14 cellular contexts compared by ENCODE assay signal in the genomic region with DNA sequence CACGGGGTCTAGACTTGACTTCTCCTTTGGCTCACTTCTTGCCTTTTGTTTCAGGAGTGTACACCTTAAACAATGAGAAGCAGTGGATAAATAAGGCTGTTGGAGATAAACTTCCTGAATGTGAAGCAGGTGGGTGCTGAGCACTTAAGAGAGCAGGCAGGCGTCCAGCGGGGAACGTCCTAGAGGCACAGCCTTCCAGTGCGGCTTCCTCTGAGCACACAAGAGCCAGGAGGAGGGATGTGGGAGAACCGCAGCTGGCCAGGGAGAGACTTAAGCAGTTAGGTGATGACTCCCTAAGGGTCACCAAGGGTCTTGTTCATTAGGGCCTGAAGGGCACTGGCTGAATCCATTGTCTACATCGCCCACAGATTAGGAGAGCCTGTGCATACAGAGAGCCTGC. TPM values are rescaled to one million over a fixed set of nuclear protein-coding genes. Genes with fewer than 3 reads are reported as not detected.
DNase-seq lines count a peak whose midpoint lies in the region; ATAC-seq and TF ChIP-seq lines count a peak whose summit lies in the region.
"Not testable (repeated sequence)": the region's sequence is repeated elsewhere in the genome, so short reads cannot be mapped to it uniquely, and the experiment has no call there.
"Had no signal": no experiment of that assay in that cellular context is flagged by ENCODE, and none has a peak within 500 bp of the region (broad histone marks: within the 10 kb centered on the region; RNA-seq: fewer than 3 reads in every experiment).

No MANE protein-coding gene starts in this region.

- H3K27me3 ChIP-seq in left lung, upper lobe of right lung: not testable (repeated sequence)

- not testable (repeated sequence) for H3K36me3 ChIP-seq in left lung, upper lobe of right lung

- H3K27me3 Mint-ChIP-seq in WTC11 (ENCODE audit: low read depth) = not testable (repeated sequence)
- peaks cover 30% of the 10 kb centered on the region for H3K27me3 Mint-ChIP-seq in nephron progenitor cell (ENCODE audit: low read depth, poor library complexity)

- not testable (repeated sequence) for H3K4me3 Mint-ChIP-seq in WTC11
- H3K4me3 Mint-ChIP-seq in nephron progenitor cell = peak overlapping the region; percentile 9

- POLR2A ChIA-PET in WTC11 (lab: Charles Lee) = not testable (repeated sequence)

- H3K4me1 Mint-ChIP-seq in WTC11 = not testable (repeated sequence)
- peaks cover 36% of the 10 kb centered on the region for H3K4me1 Mint-ChIP-seq in nephron progenitor cell

- not testable (repeated sequence) for H3K27ac ChIP-seq in left lung, upper lobe of right lung

- H3K36me3 Mint-ChIP-seq in WTC11; nephron progenitor cell (ENCODE audit: low read depth): not testable (repeated sequence)

- H3K4me3 ChIP-seq in left lung, upper lobe of right lung: not testable (repeated sequence)

- CTCF ChIA-PET in WTC11 (lab: Charles Lee) = not testable (repeated sequence)

- not testable (repeated sequence) for TF ChIP-seq CTCF in WTC11 (IDR thresholded peaks at IDR 0.05); left lung (IDR thresholded peaks at IDR 0.05); nephron progenitor cell (IDR thresholded peaks at IDR 0.05); upper lobe of right lung (IDR thresholded peaks at IDR 0.05)

- intact Hi-C loops in left ventricle myocardium superior (cut with micrococcal nuclease); left lung (cut with DNase I); upper lobe of right lung (cut with DNase I): not testable (repeated sequence)

- H3K9me3 ChIP-seq in left lung, upper lobe of right lung: not testable (repeated sequence)

- H3K9me3 Mint-ChIP-seq in WTC11, nephron progenitor cell: not testable (repeated sequence)

- peaks cover 0 to 16% of the 10 kb centered on the region in 2 donors for H3K4me1 ChIP-seq in left lung
- H3K4me1 ChIP-seq in upper lobe of right lung = not testable (repeated sequence)

- H3K27ac Mint-ChIP-seq in WTC11, nephron progenitor cell: not testable (repeated sequence)

- ATAC-seq in WTC11 (peak; percentile 42; the same call in 1 of the 2 replicates), left ventricle myocardium superior (peak; percentile 54), left lung (peak; percentile 75), upper lobe of right lung (peak; percentile 64)

- DNase-seq in DMS53 treated with DMSO at 0.1 percent for 48 hours (lab: John Stamatoyannopoulos, UW; ENCODE audit: unreplicated experiment) (peak; percentile 1), NCI-H1092 treated with DMSO at 0.1 percent for 48 hours (lab: John Stamatoyannopoulos, UW) (peak; percentile 6), NCI-H2029 treated with DMSO at 0.1 percent for 48 hours (lab: John Stamatoyannopoulos, UW) (peak; percentile 25)
- DNase-seq in WTC11 (ENCODE audit: low spot score); left ventricle myocardium superior; left lung; nephron progenitor cell; upper lobe of right lung: not testable (repeated sequence)

RNA-seq across cellular contexts. Expression of gene HPR, which starts 4.0 kb away (rescaled TPM):
- total RNA-seq in WTC11 (2021) (0.37 TPM in 1 of 3 replicates, not detected in the others), left ventricle myocardium superior (94.9 TPM), left lung (under 1 TPM in 1 of 2 donors, not detected in 1; 0.29 TPM), upper lobe of right lung (2.7 TPM)
- total RNA-seq: A172; A673; Calu3; CD4-positive, alpha-beta memory T cell; H1; H7 had no signal

RNA-seq across cellular contexts. Expression of gene HP, which starts 4.8 kb away (rescaled TPM):
- total RNA-seq in WTC11 (2021) (10.0 to 20.6 TPM (median 11.1 TPM) in 3 replicates), left ventricle myocardium superior (80.3 TPM), left lung (100 to 1,000 TPM in 1 of 2 donors, 1 to 10 TPM in 1; 7.8 to 127 TPM), upper lobe of right lung (94.2 TPM)
- total RNA-seq: A172; A673; Calu3; CD4-positive, alpha-beta memory T cell; H1 had no signal

RNA-seq across cellular contexts. Expression of gene TXNL4B, which starts 34.4 kb away (rescaled TPM):
- 8.3 to 9.9 TPM (median 9.0 TPM) in 3 replicates for total RNA-seq in WTC11 (2021)
- 5.4 TPM for total RNA-seq in left ventricle myocardium superior
- total RNA-seq in left lung = 10 to 100 TPM in 1 of 2 donors, 1 to 10 TPM in 1; 9.8 to 11.7 TPM
- total RNA-seq in upper lobe of right lung = 11.5 TPM

RNA-seq across cellular contexts. Expression of gene DHX38, which starts 34.6 kb away (rescaled TPM):
- 62.4 to 91.7 TPM (median 66.5 TPM) in 3 replicates for total RNA-seq in WTC11 (2021)
- total RNA-seq in left ventricle myocardium superior = 43.1 TPM
- 10 to 100 TPM; 41.5 to 56.2 TPM for total RNA-seq in left lung
- total RNA-seq in upper lobe of right lung = 53.5 TPM

RNA-seq across cellular contexts. Expression of gene DHODH, which starts 50.5 kb away (rescaled TPM):
- total RNA-seq in WTC11 (2021) = 15.3 to 19.0 TPM (median 16.5 TPM) in 3 replicates
- total RNA-seq in left ventricle myocardium superior = 6.1 TPM
- 10 to 100 TPM in 1 of 2 donors, 1 to 10 TPM in 1; 5.4 to 13.2 TPM for total RNA-seq in left lung
- 7.7 TPM for total RNA-seq in upper lobe of right lung

Comparison
In these comparisons a context has a peak if more than half of its experiments do, and no peak if none do; other contexts are left out.
1. RNA of gene HPR, which starts 4.0 kb away (total RNA-seq): 94.9 TPM in left ventricle myocardium superior (single experiment); 2.7 TPM in upper lobe of right lung (single experiment), 0.29 TPM in left lung and 0.37 TPM in WTC11; every median in the first group is over 10 times any median in the second.
2. Peak in every context shown above with its lines, with median percentiles within 50 percentile points of each other: ATAC-seq.